Comparison of ENCODE assay signal across 8 cellular contexts in the genomic region with DNA sequence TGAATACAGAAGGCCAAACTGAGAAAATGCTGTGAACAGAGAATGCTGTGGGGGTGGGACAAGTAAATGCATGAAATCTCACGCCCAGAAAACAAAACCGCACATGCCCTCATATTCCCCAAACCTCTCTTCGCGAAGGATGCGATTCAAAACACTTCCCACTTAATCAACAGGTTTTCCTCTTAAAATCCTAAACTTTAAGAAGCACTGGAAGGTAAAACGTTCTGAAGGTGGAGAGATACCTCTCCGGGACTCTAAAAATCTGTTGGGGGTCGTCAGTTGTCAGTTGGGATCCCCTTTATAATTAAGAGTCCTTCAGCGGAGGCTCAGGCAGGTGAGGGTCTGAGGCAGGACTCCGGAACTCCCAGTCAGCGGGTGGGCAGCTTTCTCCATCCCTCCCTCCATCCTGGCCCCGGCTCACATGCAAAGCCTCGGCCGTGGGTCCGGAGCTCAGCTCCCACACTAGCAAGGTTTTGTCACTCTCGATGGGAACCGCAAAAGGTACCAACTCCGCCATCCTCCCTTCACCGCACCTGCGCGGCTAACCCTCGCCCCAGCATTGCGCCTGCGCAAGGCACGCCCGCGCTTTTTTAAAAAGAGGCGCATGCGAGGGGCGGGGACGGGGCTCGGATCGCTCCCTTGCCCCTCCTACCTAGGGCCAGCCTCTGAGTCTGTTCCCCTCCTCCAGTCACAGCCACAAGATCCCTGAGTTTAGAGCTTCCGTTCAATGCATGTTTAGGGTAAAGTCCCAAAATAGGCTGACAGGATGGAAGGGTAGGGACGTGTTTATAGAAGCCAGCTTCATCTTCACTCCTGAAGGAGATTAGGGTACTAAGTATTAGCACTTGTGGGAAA. TPM values are rescaled to one million over a fixed set of nuclear protein-coding genes. Genes with fewer than 3 reads are reported as not detected.
DNase-seq lines count a peak whose midpoint lies in the region; ATAC-seq lines count a peak whose summit lies in the region.

A gene with protein sequence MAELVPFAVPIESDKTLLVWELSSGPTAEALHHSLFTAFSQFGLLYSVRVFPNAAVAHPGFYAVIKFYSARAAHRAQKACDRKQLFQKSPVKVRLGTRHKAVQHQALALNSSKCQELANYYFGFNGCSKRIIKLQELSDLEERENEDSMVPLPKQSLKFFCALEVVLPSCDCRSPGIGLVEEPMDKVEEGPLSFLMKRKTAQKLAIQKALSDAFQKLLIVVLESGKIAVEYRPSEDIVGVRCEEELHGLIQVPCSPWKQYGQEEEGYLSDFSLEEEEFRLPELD (minus strand): TSS at position 563 of the 855 bp plus-strand sequence. CDS start 46 bp downstream, at position 517.

- no peaks in the 10 kb centered on the region for H3K9me3 ChIP-seq in HUES6 (ENCODE audit: control insufficient read depth, insufficient read depth, low read depth, low read length)
- H3K9me3 ChIP-seq in muscle layer of duodenum (ENCODE audit: control insufficient read depth in 1 of 2, low read length in 2 of 2), result no peaks in the 10 kb centered on the region

- H3K4me3 ChIP-seq in HUES6 (ENCODE audit: low read depth, low read length) (peak within 1 kb of the TSS; percentile 78), muscle layer of duodenum (ENCODE audit: low read depth in 1 of 2, low read length in 2 of 2) (peak within 1 kb of the TSS; percentile 56 to 61)

- H3K9ac ChIP-seq in HUES6 (ENCODE audit: low read length), result peak within 1 kb of the TSS; percentile 47

- H3K27ac ChIP-seq in HUES6 (ENCODE audit: low read depth, low read length) (no peak within 1 kb of the TSS), muscle layer of duodenum (ENCODE audit: low read length) (no peak within 1 kb of the TSS)

- peaks cover 4% of the 10 kb centered on the region; the same call in 1 of the 2 replicates for H3K27me3 ChIP-seq in HUES6 (ENCODE audit: control insufficient read depth, insufficient read depth, low read length)
- H3K27me3 ChIP-seq in muscle layer of duodenum (ENCODE audit: low read depth, low read length), result no peaks in the 10 kb centered on the region

- peaks cover 11% of the 10 kb centered on the region for H3K4me1 ChIP-seq in HUES6 (ENCODE audit: control insufficient read depth, insufficient read depth, low read length)
- H3K4me1 ChIP-seq in muscle layer of duodenum (ENCODE audit: control insufficient read depth in 1 of 2, insufficient read depth in 2 of 2, low read length in 2 of 2), result peaks cover 7 to 11% of the 10 kb centered on the region in 2 donors

- peak; percentile 65 for ATAC-seq in GM18868 (IDR thresholded peaks at IDR 0.05; ENCODE audit: unreplicated experiment)

- DNase-seq in A172 (ENCODE audit: low spot score) (peak; percentile 81), NOMO-1 treated with dmso at 0.1 percent for 144 hours (lab: John Stamatoyannopoulos, UW; ENCODE audit: unreplicated experiment) (peak; percentile 95), epidermal melanocyte (ENCODE audit: insufficient read length, low spot score) (peak; percentile 68)
- peak; percentile 41 for DNase-seq in activated CD8-positive, alpha-beta memory T cell treated with anti-CD3 and anti-CD28 coated beads, Interleukin-2, amount 50 U/mL, for 1 hour (ENCODE audit: extremely low read depth)
- peak; percentile 56 for DNase-seq in stimulated activated CD8-positive, alpha-beta memory T cell treated with anti-CD3 and anti-CD28 coated beads, Interleukin-7, amount 100 ng/mL, for 1 hour (ENCODE audit: low read depth in 2 of 2)

- no peaks in the 10 kb centered on the region for H3K36me3 ChIP-seq in HUES6 (ENCODE audit: control insufficient read depth, insufficient read depth, low read length)
- H3K36me3 ChIP-seq in muscle layer of duodenum (ENCODE audit: control insufficient read depth in 1 of 2, insufficient read depth in 2 of 2, low read length in 2 of 2), result no peaks in the 10 kb centered on the region

RNA-seq across cellular contexts. Expression of the gene that starts here (rescaled TPM):
- 7.1 and 8.1 TPM in 2 replicates for total RNA-seq in A172 (2014; rRNA removed; shearing (Covaris generic))

Comparison
In these comparisons a context has a peak if more than half of its experiments do, and no peak if none do; other contexts are left out.
1. DNase-seq: peak in every context shown above with its lines; median percentile 95 in NOMO-1 treated with dmso at 0.1 percent for 144 hours; 81 in A172; 68 in epidermal melanocyte; 56 in stimulated activated CD8-positive, alpha-beta memory T cell treated with anti-CD3 and anti-CD28 coated beads, Interleukin-7, amount 100 ng/mL, for 1 hour; 41 in activated CD8-positive, alpha-beta memory T cell treated with anti-CD3 and anti-CD28 coated beads, Interleukin-2, amount 50 U/mL, for 1 hour.